Comparison of ENCODE assay signal across 19 cellular contexts in the genomic region with DNA sequence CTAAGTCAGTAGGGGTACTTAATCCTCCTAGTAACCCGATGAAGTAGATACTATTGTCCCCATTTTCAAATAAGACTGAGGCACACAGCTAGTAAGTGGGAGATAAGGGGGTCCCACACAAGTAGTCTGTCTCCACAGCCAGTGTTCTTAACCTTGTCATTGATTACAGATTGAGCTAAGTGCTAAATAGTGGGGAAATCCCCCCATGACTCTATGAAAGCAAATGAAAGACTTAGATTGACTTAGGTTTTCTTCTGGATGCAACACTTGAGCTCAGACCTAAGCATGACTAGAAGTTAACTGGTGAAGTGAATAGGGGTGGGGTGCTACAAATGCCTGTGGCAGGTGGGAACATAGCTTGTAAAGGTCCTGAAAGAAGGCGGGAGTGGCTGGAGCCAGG.
"Had no signal": no experiment of that assay in that cellular context is flagged by ENCODE, and none has a peak within 500 bp of the region (broad histone marks: within the 10 kb centered on the region; RNA-seq: fewer than 3 reads in every experiment).

No MANE protein-coding gene starts in this region.

- DNase-seq: dermis blood vessel endothelial cell; effector memory CD4-positive, alpha-beta T cell; kidney; mesenchymal stem cell; mucosa of descending colon; naive B cell; nephron progenitor cell; nucleus accumbens; stimulated activated CD4-positive, alpha-beta T cell treated with anti-CD3 and anti-CD28 coated beads, Interleukin-12 subunit alpha, Interleukin-12 subunit beta, amount 100 ng/mL, for 4 hours; stimulated activated CD4-positive, alpha-beta T cell treated with anti-CD3 and anti-CD28 coated beads, Interleukin-1b, Interleukin-23, amount 100 ng/mL, for 48 hours; stimulated activated CD4-positive, alpha-beta T cell treated with anti-CD3 and anti-CD28 coated beads, Interleukin-4, amount 100 ng/mL, for 1 hour; stimulated activated CD8-positive, alpha-beta memory T cell treated with anti-CD3 and anti-CD28 coated beads, Interleukin-4, amount 100 ng/mL, for 48 hours; stimulated activated naive CD4-positive, alpha-beta T cell treated with Interleukin-2 at 50 U/mL for 16 hours; upper lobe of left lung; uterus had no signal

- H3K4me3 Mint-ChIP-seq: mesothelial cell of epicardium, naive B cell, nephron progenitor cell had no signal

- H3K27ac Mint-ChIP-seq: mesothelial cell of epicardium, naive B cell, nephron progenitor cell had no signal

- FAIRE-seq: frontal cortex, kidney had no signal

- ATAC-seq: left lobe of liver, mucosa of descending colon, sciatic nerve had no signal

- H3K27me3 Mint-ChIP-seq: naive B cell had no signal
